Comparison of ENCODE assay signal across 29 cellular contexts in the genomic region with DNA sequence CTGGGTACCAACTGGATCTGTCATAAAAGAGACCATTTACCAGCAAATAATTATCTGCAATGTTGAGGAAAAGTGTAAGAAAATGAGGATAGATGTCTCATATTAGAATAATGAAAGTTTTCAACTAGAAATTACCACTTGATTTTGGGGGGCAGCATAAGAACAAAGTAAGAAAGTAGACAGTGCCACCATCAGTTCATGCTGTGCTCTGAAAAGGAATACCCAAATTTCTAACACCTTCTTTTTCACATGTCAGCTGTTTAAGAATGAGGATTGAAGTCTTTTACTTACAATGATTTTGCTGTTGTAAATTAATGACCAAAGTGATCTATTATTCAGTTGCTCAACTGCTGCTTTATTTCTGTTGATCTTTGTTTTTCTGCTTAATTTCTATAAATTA.
A peak's percentile ranks its signal among the peaks of the same experiment; 100 is the strongest.
DNase-seq lines count a peak whose midpoint lies in the region; ATAC-seq, FAIRE-seq and TF ChIP-seq lines count a peak whose summit lies in the region.
"Had no signal": no experiment of that assay in that cellular context is flagged by ENCODE, and none has a peak within 500 bp of the region (broad histone marks: within the 10 kb centered on the region; RNA-seq: fewer than 3 reads in every experiment).

No MANE protein-coding gene starts in this region.

- POLR2A ChIA-PET in HCT116 (lab: Charles Lee) (no interaction called here), PC-3 (lab: Charles Lee; ENCODE audit: unreplicated experiment) (no interaction called here)

- intact Hi-C loops in HCT116 (cut with micrococcal nuclease), result no loop called here
- intact Hi-C loops in PC-3 (cut with micrococcal nuclease), result loop anchor here (2.0 to 10.0 kb wide), 3 partner anchors 104 to 574 kb away; a partner anchor contains a TSS

- H3K9ac ChIP-seq in HCT116 (ENCODE audit: low read length) (no peak overlapping the region), PC-3 (ENCODE audit: low read length) (no peak overlapping the region)

- H3K4me1 ChIP-seq in HCT116 (ENCODE audit: control insufficient read depth in 1 of 2, insufficient read depth in 2 of 2, low read length in 2 of 2) (no peaks in the 10 kb centered on the region), PC-3 (ENCODE audit: insufficient read depth, low read length) (peaks cover 26% of the 10 kb centered on the region)
- H3K4me1 ChIP-seq: ascending aorta, pancreas had no signal

- CTCF ChIA-PET in HCT116 (lab: Charles Lee) (interaction anchor here (0.7 kb wide), 1 partner anchor 130 kb away, joined by 4 read pairs; no protein-coding TSS in a partner anchor), PC-3 (lab: Charles Lee) (no interaction called here)

- H3K36me3 ChIP-seq in HCT116 (ENCODE audit: control insufficient read depth in 1 of 2, insufficient read depth in 2 of 2, low read length in 2 of 2) (no peaks in the 10 kb centered on the region), PC-3 (ENCODE audit: low read depth, low read length) (no peaks in the 10 kb centered on the region)
- H3K36me3 ChIP-seq: ascending aorta, left ventricle myocardium inferior, pancreas, thyroid gland had no signal

- peak; percentile 24; the same call in 1 of the 2 replicates for TF ChIP-seq RAD21 in HCT116 (IDR thresholded peaks at IDR 0.05; ENCODE audit: low read depth)

- H3K4me2 ChIP-seq in HCT116 (ENCODE audit: low read length) (no peak overlapping the region), PC-3 (ENCODE audit: low read length) (no peak overlapping the region)
- H3K4me2 ChIP-seq: hepatocyte had no signal

- DNase-seq in DMS 273 (lab: John Stamatoyannopoulos, UW; ENCODE audit: unreplicated experiment) (peak; percentile 75), HCT116 (ENCODE audit: low read depth, low spot score) (no peak), PC-3 (no peak), fibroblast of mammary gland (ENCODE audit: low read depth) (no peak), DMS79 treated with DMSO at 0.1 percent for 48 hours (lab: John Stamatoyannopoulos, UW) (no peak), HTR-8/SVneo (ENCODE audit: insufficient read length, low spot score) (no peak)
- DNase-seq: activated CD4-positive, alpha-beta T cell treated with anti-CD3 and anti-CD28 coated beads, Interleukin-2, amount 10 ng/mL, durations not matched to agents 24 days and 14 days; activated CD8-positive, alpha-beta memory T cell treated with anti-CD3 and anti-CD28 coated beads, Interleukin-2, amount 10 ng/mL, durations not matched to agents 7 days and 5 days; AML-193; CD8-positive, alpha-beta memory T cell; DND-41; foreskin fibroblast; GOT3; immature natural killer cell; IMR-90; left ventricle myocardium inferior; MM.1S; NCI-H1930; pancreas; right cardiac atrium; stimulated activated CD4-positive, alpha-beta T cell treated with anti-CD3 and anti-CD28 coated beads, Interleukin-4, amount 100 ng/mL, for 24 hours; stimulated activated naive CD4-positive, alpha-beta T cell treated with Interleukin-2 at 50 U/mL for 16 hours; thyroid gland had no signal

- no TSS peak for BruUV-seq in HCT116 (replicated peaks; lab: Mats Ljungman, UMichigan)
- BruUV-seq in PC-3 (replicated peaks; lab: Mats Ljungman, UMichigan), result no TSS peak

- no peak overlapping the region for H2AFZ ChIP-seq in HCT116 (ENCODE audit: low read depth, low read length, poor library complexity, severe bottlenecking)
- H2AFZ ChIP-seq in PC-3 (ENCODE audit: low read length), result no peak overlapping the region
- H2AFZ ChIP-seq: hepatocyte had no signal

- RAD21 ChIA-PET in HCT116 (lab: Charles Lee; ENCODE audit: low non-redundant PET in 1 of 2, low total read pairs in 2 of 2, uncharacterized antibody in 2 of 2, unreplicated experiment in 2 of 2), result no interaction called here

- H3K9me2 ChIP-seq in HCT116 (ENCODE audit: insufficient read depth) (no peaks in the 10 kb centered on the region), PC-3 (replicated peaks; ENCODE audit: low read length) (no peaks in the 10 kb centered on the region)

- no peaks in the 10 kb centered on the region for H3K9me3 ChIP-seq in HCT116 (ENCODE audit: control insufficient read depth in 1 of 2, insufficient read depth in 1 of 2, low read depth in 1 of 2, low read length in 2 of 2)
- no peaks in the 10 kb centered on the region for H3K9me3 ChIP-seq in PC-3 (ENCODE audit: low read length)
- H3K9me3 ChIP-seq: ascending aorta, left ventricle myocardium inferior, pancreas, thyroid gland had no signal

- peak in 1 of 3 experiments; percentile 4; a peak in 1 of 6 replicates for TF ChIP-seq CTCF in HCT116 (IDR thresholded peaks at IDR 0.05 in 2 of 3, conservative IDR thresholded peaks at IDR 0.05 in 1 of 3; ENCODE audit: borderline replicate concordance in 1 of 3, insufficient read depth in 1 of 3, low read depth in 2 of 3, low read length in 2 of 3)
- peak; percentile 32; the same call in 1 of the 2 replicates for TF ChIP-seq CTCF in PC-3 (conservative IDR thresholded peaks at IDR 0.05; ENCODE audit: low read depth, low read length)
- peak; percentile 3 for TF ChIP-seq CTCF in fibroblast of mammary gland (conservative IDR thresholded peaks at IDR 0.05; ENCODE audit: control insufficient read depth, insufficient read depth, low read depth, low read length)

- H3K4me3 ChIP-seq in HCT116 (replicated peaks in 1 of 2; ENCODE audit: low read depth in 1 of 2, low read length in 2 of 2) (no peak overlapping the region), PC-3 (ENCODE audit: low read length) (no peak overlapping the region), fibroblast of mammary gland (ENCODE audit: control insufficient read depth, low read depth, low read length) (no peak overlapping the region)
- H3K4me3 ChIP-seq: ascending aorta, hepatocyte, left ventricle myocardium inferior, pancreas, thyroid gland had no signal

- H3K27me3 ChIP-seq in HCT116 (ENCODE audit: insufficient read depth, low read length) (no peaks in the 10 kb centered on the region), PC-3 (ENCODE audit: low read length) (no peaks in the 10 kb centered on the region)
- H3K27me3 ChIP-seq: ascending aorta, hepatocyte, thyroid gland had no signal

- FAIRE-seq in HTR-8/SVneo (lab: Jason Lieb, UNC), result no peak

- ATAC-seq in HCT116, result no peak
- no peak for ATAC-seq in PC-3
- no peak for ATAC-seq in GM21423 (IDR thresholded peaks at IDR 0.05; ENCODE audit: unreplicated experiment)
- ATAC-seq: activated CD8-positive, alpha-beta memory T cell treated with anti-CD3 and anti-CD28 coated beads, Interleukin-2, amount 10 ng/mL, durations not matched to agents 7 days and 5 days; activated naive CD4-positive, alpha-beta T cell treated with anti-CD3 and anti-CD28 coated beads, Interleukin-2, amount 50 U/mL, for 72 hours; natural killer cell treated with Interleukin-12 subunit alpha and Interleukin-12 subunit beta and Interleukin-15 and Interleukin-18, amount 100 ng/mL, for 72 hours; pancreas; right cardiac atrium; Right ventricle myocardium inferior had no signal

- H4K20me1 ChIP-seq in HCT116 (ENCODE audit: insufficient read depth) (no peaks in the 10 kb centered on the region), PC-3 (ENCODE audit: low read length) (no peaks in the 10 kb centered on the region)

- no peak for TF ChIP-seq POLR2A in HCT116 (IDR thresholded peaks at IDR 0.05; ENCODE audit: borderline replicate concordance, extremely low read depth, insufficient read depth, insufficient read length)

- H3K79me2 ChIP-seq in HCT116 (ENCODE audit: insufficient read depth, low read length) (no peaks in the 10 kb centered on the region), PC-3 (ENCODE audit: low read length) (no peaks in the 10 kb centered on the region)
- H3K79me2 ChIP-seq: hepatocyte had no signal

- H3K27ac ChIP-seq in HCT116 (ENCODE audit: low read depth, low read length) (no peak overlapping the region), PC-3 (ENCODE audit: low read length) (no peak overlapping the region)
- H3K27ac ChIP-seq: ascending aorta, hepatocyte, left ventricle myocardium inferior, pancreas, thyroid gland had no signal

- no peaks in the 10 kb centered on the region for H3F3A ChIP-seq in PC-3 (ENCODE audit: low read length, unreplicated experiment)

TF ChIP-seq in HCT116, 20 proteins besides CTCF, POLR2A, EP300 and RAD21:
- no peak for TF ChIP-seq FOSL1 (IDR thresholded peaks at IDR 0.05; ENCODE audit: low read depth)
- no peak for TF ChIP-seq YY1 (IDR thresholded peaks at IDR 0.05; ENCODE audit: extremely low read depth, insufficient replicate concordance, low read depth, low read length)
- TF ChIP-seq, protein P1, sequence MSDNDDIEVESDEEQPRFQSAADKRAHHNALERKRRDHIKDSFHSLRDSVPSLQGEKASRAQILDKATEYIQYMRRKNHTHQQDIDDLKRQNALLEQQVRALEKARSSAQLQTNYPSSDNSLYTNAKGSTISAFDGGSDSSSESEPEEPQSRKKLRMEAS (IDR thresholded peaks at IDR 0.05), result no peak
- no peak for TF ChIP-seq JUND (IDR thresholded peaks at IDR 0.05)
- no peak for TF ChIP-seq SRF (IDR thresholded peaks at IDR 0.05; ENCODE audit: low read depth)
- TF ChIP-seq EZH2 (IDR thresholded peaks at IDR 0.05), result no peak
- no peak for TF ChIP-seq CEBPB (IDR thresholded peaks at IDR 0.05; ENCODE audit: low read depth)
- TF ChIP-seq ELF1 (IDR thresholded peaks at IDR 0.05; ENCODE audit: borderline replicate concordance, low read depth), result no peak
- no peak for TF ChIP-seq ZFX (IDR thresholded peaks at IDR 0.05)
- no peak for TF ChIP-seq EGR1 (IDR thresholded peaks at IDR 0.05; ENCODE audit: low read depth)
